In the genomic region with DNA sequence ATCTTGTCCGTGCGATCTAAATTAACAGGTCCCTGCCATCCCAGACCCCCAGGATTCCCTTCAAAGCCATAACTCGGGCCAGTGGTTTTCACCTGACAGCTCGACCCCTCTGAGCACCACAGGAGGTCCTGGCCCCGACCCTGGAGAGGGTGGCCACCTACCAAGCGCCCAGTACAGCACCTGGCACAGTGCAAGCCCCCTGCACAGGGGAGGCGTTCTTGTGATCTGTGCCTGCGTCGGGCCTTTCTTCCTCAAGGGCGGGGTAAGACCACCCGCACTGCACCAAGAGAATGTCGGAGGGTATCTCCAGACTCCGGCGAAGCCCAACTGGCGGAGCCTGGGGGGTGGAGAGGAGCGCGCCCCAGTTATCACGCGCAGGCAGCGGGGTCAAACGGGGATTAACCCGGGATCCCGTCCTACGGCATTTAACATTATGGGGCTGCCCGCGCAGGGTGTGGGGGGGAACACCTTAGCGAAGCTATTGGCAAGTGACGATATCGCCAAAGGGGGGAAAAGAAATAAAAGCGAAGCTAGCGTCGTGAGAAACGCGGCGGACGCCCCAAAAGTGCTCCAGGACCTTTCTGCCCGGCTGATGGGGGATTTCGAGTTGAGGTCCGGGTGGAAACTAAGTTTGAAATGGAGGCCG, we compare ENCODE assay signal across 9 cellular contexts. TPM values are rescaled to one million over a fixed set of nuclear protein-coding genes. Genes with fewer than 3 reads are reported as not detected.
DNase-seq lines count a peak whose midpoint lies in the region; TF ChIP-seq lines count a peak whose summit lies in the region.
"Had no signal": no experiment of that assay in that cellular context is flagged by ENCODE, and none has a peak within 500 bp of the region (broad histone marks: within the 10 kb centered on the region; RNA-seq: fewer than 3 reads in every experiment).

No MANE protein-coding gene starts in this region.

- peaks cover 48% of the 10 kb centered on the region for H3K79me2 ChIP-seq in MM.1S (ENCODE audit: low read length)

- H3K27me3 ChIP-seq in MM.1S (replicated peaks; ENCODE audit: insufficient read depth, low read length) (no peaks in the 10 kb centered on the region), iPS-15b (ENCODE audit: control insufficient read depth, insufficient read depth, low read length) (no peaks in the 10 kb centered on the region), skeletal muscle tissue (ENCODE audit: control insufficient read depth in 3 of 3, insufficient read depth in 3 of 3, low read length in 3 of 3) (no peaks in the 10 kb centered on the region)

- H3K27ac ChIP-seq in MM.1S (ENCODE audit: low read length) (peak overlapping the region; percentile 93), adipose tissue (ENCODE audit: low read depth, low read length) (peak overlapping the region; percentile 98), skeletal muscle tissue (ENCODE audit: low read depth, low read length) (peak overlapping the region; percentile 99)

- peaks cover 17% of the 10 kb centered on the region for H3F3A ChIP-seq in MM.1S (ENCODE audit: insufficient read depth, low read length)

- no peaks in the 10 kb centered on the region for H3K9me2 ChIP-seq in MM.1S (replicated peaks; ENCODE audit: insufficient read depth, low read length)

- H3K9me3 ChIP-seq in MM.1S (replicated peaks; ENCODE audit: insufficient read depth, low read length) (no peaks in the 10 kb centered on the region), iPS-15b (ENCODE audit: control insufficient read depth, insufficient read depth, low read length) (no peaks in the 10 kb centered on the region), skeletal muscle tissue (ENCODE audit: control insufficient read depth in 3 of 3, low read length in 3 of 3) (no peaks in the 10 kb centered on the region)

- H3K4me2 ChIP-seq in MM.1S (ENCODE audit: low read depth, low read length) = peak overlapping the region; percentile 99

- H3K36me3 ChIP-seq in MM.1S (replicated peaks; ENCODE audit: insufficient read depth, low read length) (peaks cover 10% of the 10 kb centered on the region), iPS-15b (ENCODE audit: control insufficient read depth, insufficient read depth, low read length) (peaks cover 24% of the 10 kb centered on the region), skeletal muscle tissue (ENCODE audit: control insufficient read depth in 3 of 3, insufficient read depth in 3 of 3, low read length in 3 of 3) (peaks cover 13 to 26% (median 16%) of the 10 kb centered on the region in 3 donors)

- H3K9ac ChIP-seq in MM.1S (ENCODE audit: low read length) (peak overlapping the region; percentile 82), iPS-15b (ENCODE audit: low read depth, low read length) (peak overlapping the region; percentile 66), skeletal muscle tissue (ENCODE audit: low read depth in 1 of 3, low read length in 3 of 3) (peak overlapping the region; percentile 96 to 97 (median 97))

- DNase-seq in Ammon's horn (ENCODE audit: low spot score) = peak; percentile 13
- DNase-seq in MM.1S = no peak
- DNase-seq in HuH-7 (ENCODE audit: low spot score) = no peak
- DNase-seq in kidney glomerular epithelial cell (lab: John Stamatoyannopoulos, UW) = no peak
- DNase-seq in NCI-H187 treated with DMSO at 0.1 percent for 48 hours (lab: John Stamatoyannopoulos, UW) = no peak

- H2AFZ ChIP-seq in MM.1S (ENCODE audit: low read length) = peak overlapping the region; percentile 68

- H3K4me1 ChIP-seq in MM.1S (ENCODE audit: low read length) (peaks cover 11% of the 10 kb centered on the region), iPS-15b (ENCODE audit: control insufficient read depth, insufficient read depth, low read length) (no peaks in the 10 kb centered on the region), skeletal muscle tissue (ENCODE audit: control insufficient read depth in 3 of 3, insufficient read depth in 3 of 3, low read length in 3 of 3) (peaks cover 44 to 49% (median 45%) of the 10 kb centered on the region in 3 donors)

- WGBS in adipose tissue, 3 donors = 2% methylated on average over 40 of the region's 40 CpGs

- TF ChIP-seq CTCF in MM.1S (IDR thresholded peaks at IDR 0.05; ENCODE audit: low read length) = no peak

- peaks cover 3% of the 10 kb centered on the region; the same call in 1 of the 2 replicates for H4K20me1 ChIP-seq in MM.1S (ENCODE audit: insufficient read depth, low read length)

- H3K4me3 ChIP-seq in MM.1S (ENCODE audit: low read length) = peak overlapping the region; percentile 67
- peak overlapping the region; percentile 86 for H3K4me3 ChIP-seq in iPS-15b (ENCODE audit: low read depth, low read length)
- peak overlapping the region; percentile 86 to 96 (median 94) for H3K4me3 ChIP-seq in skeletal muscle tissue (ENCODE audit: low read length in 3 of 3)

RNA-seq across cellular contexts. Expression of gene HNRNPL, which starts 1.3 kb away (rescaled TPM):
- polyA plus RNA-seq in adipose tissue = 100 to 1,000 TPM in 2 of 3 donors, 10 to 100 TPM in 1; 82.0 to 145 (median 136) TPM
- total RNA-seq in skeletal muscle tissue = 195 TPM

RNA-seq across cellular contexts. Expression of gene ECH1, which starts 19.5 kb away (rescaled TPM):
- 100 to 1,000 TPM; 166 to 698 (median 285) TPM for polyA plus RNA-seq in adipose tissue
- total RNA-seq in skeletal muscle tissue = 36.5 TPM

RNA-seq across cellular contexts. Expression of gene RINL, which starts 27.0 kb away (rescaled TPM):
- polyA plus RNA-seq in adipose tissue = 10 to 100 TPM in 2 of 3 donors, 1 to 10 TPM in 1; 7.2 to 19.3 (median 13.5) TPM
- total RNA-seq in skeletal muscle tissue = 3.7 TPM

RNA-seq across cellular contexts. Expression of gene LGALS4, which starts 38.4 kb away (rescaled TPM):
- 10 to 100 TPM in 1 of 3 donors, 1 to 10 TPM in 2; 7.1 to 21.1 (median 9.2) TPM for polyA plus RNA-seq in adipose tissue
- total RNA-seq in skeletal muscle tissue = not detected
- total RNA-seq: lung microvascular endothelial cell had no signal

RNA-seq across cellular contexts. Expression of gene SIRT2, which starts 48.3 kb away (rescaled TPM):
- polyA plus RNA-seq in adipose tissue = 10 to 100 TPM; 27.9 to 79.1 (median 61.5) TPM
- 125 TPM for total RNA-seq in skeletal muscle tissue
